In the genomic region with DNA sequence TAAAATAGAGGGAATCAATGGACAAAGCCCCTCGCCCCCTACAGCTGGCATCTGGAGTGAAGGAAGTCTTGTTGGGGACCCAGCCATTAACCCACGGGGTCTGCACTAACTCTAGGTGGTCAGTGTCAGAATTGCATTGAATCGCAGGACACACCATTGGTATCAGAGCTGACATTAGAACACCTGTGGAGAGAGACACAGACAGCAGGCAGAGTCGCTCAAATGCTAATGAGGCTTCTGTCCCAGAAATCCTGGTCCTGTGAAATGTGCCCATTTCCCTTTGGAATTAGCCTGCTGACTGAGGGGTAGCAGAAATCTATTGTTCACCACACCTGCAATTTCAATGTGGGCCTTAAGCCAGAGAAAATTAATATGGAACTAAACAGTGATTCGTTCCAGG, we compare ENCODE assay signal across 26 cellular contexts. TPM values are rescaled to one million over a fixed set of nuclear protein-coding genes. Genes with fewer than 3 reads are reported as not detected.
"Had no signal": no experiment of that assay in that cellular context is flagged by ENCODE, and none has a peak within 500 bp of the region (broad histone marks: within the 10 kb centered on the region; RNA-seq: fewer than 3 reads in every experiment).

No MANE protein-coding gene starts in this region.

- H3K4me3 ChIP-seq: breast epithelium, K562, PC-9 had no signal

- H3K4me2 ChIP-seq: PC-9 had no signal

- H3K9me3 Mint-ChIP-seq: activated naive CD4-positive, alpha-beta T cell treated with anti-CD3 and anti-CD28 coated beads, Interleukin-2, amount 50 U/mL, for 24 hours; activated T-cell treated with anti-CD3 and anti-CD28 coated beads, Interleukin-2, amount 50 U/mL, for 24 hours had no signal

- ATAC-seq: activated CD8-positive, alpha-beta memory T cell treated with anti-CD3 and anti-CD28 coated beads, Interleukin-2, amount 10 ng/mL, durations not matched to agents 7 days and 5 days; K562; WTC11 had no signal

- H3K4me1 ChIP-seq: breast epithelium had no signal

- H3K27me3 ChIP-seq: breast epithelium had no signal

- H3K27ac Mint-ChIP-seq: activated CD8-positive, alpha-beta memory T cell treated with anti-CD3 and anti-CD28 coated beads, Interleukin-2, amount 10 ng/mL, durations not matched to agents 7 days and 5 days; activated naive CD4-positive, alpha-beta T cell treated with anti-CD3 and anti-CD28 coated beads, Interleukin-2, amount 50 U/mL, for 24 hours; activated T-cell treated with anti-CD3 and anti-CD28 coated beads, Interleukin-2, amount 50 U/mL, for 24 hours; activated T-helper 1 cell treated with anti-CD3 and anti-CD28 coated beads, Interleukin-12 subunit alpha, Interleukin-12 subunit beta, Interleukin-2, Interleukin-4 antibody, amounts not matched to agents 30 ng/mL and 10 ng/mL and 1 ng/mL, durations not matched to agents 14 hours and 24 hours and 36 hours; T-helper 1 cell treated with Interleukin-12 subunit alpha and Interleukin-12 subunit beta and Interleukin-4 antibody, amounts not matched to agents 30 μg/mL and 1 μg/mL, for 36 hours; WTC11 had no signal

- H3K36me3 Mint-ChIP-seq: activated CD8-positive, alpha-beta memory T cell treated with anti-CD3 and anti-CD28 coated beads, Interleukin-2, amount 10 ng/mL, durations not matched to agents 7 days and 5 days; activated naive CD4-positive, alpha-beta T cell treated with anti-CD3 and anti-CD28 coated beads, Interleukin-2, amount 50 U/mL, for 24 hours had no signal

- H3K36me3 ChIP-seq: breast epithelium had no signal

- H2AFZ ChIP-seq: PC-9 had no signal

- H3K27me3 Mint-ChIP-seq: activated CD8-positive, alpha-beta memory T cell treated with anti-CD3 and anti-CD28 coated beads, Interleukin-2, amount 10 ng/mL, durations not matched to agents 7 days and 5 days; activated T-cell treated with anti-CD3 and anti-CD28 coated beads, Interleukin-2, amount 50 U/mL, for 24 hours had no signal

- H3K27ac ChIP-seq: breast epithelium, PC-9 had no signal

- H3K4me3 Mint-ChIP-seq: activated CD8-positive, alpha-beta memory T cell treated with anti-CD3 and anti-CD28 coated beads, Interleukin-2, amount 10 ng/mL, durations not matched to agents 7 days and 5 days; activated naive CD4-positive, alpha-beta T cell treated with anti-CD3 and anti-CD28 coated beads, Interleukin-2, amount 50 U/mL, for 24 hours; activated T-cell treated with anti-CD3 and anti-CD28 coated beads, Interleukin-2, amount 50 U/mL, for 24 hours; activated T-helper 1 cell treated with anti-CD3 and anti-CD28 coated beads, Interleukin-12 subunit alpha, Interleukin-12 subunit beta, Interleukin-2, Interleukin-4 antibody, amounts not matched to agents 30 ng/mL and 10 ng/mL and 1 ng/mL, durations not matched to agents 14 hours and 24 hours and 36 hours; T-helper 1 cell treated with Interleukin-12 subunit alpha and Interleukin-12 subunit beta and Interleukin-4 antibody, amounts not matched to agents 30 μg/mL and 1 μg/mL, for 36 hours; WTC11 had no signal

- DNase-seq: activated CD4-positive, alpha-beta T cell treated with anti-CD3 and anti-CD28 coated beads for 48 hours; activated CD4-positive, alpha-beta T cell treated with anti-CD3 and anti-CD28 coated beads, Interleukin-2, amount 50 U/mL, for 4 hours; activated CD4-positive, CD25-positive, alpha-beta regulatory T cell treated with anti-CD3 and anti-CD28 coated beads, Interleukin-2, amount 50 U/mL, for 72 hours; activated CD8-positive, alpha-beta memory T cell treated with anti-CD3 and anti-CD28 coated beads, Interleukin-2, amount 10 ng/mL, durations not matched to agents 7 days and 5 days; activated effector memory CD4-positive, alpha-beta T cell treated with Interleukin-2 at 50 U/mL for 16 hours; activated naive CD4-positive, alpha-beta T cell; activated T-cell treated with anti-CD3 and anti-CD28 coated beads, Interleukin-2, amount 50 U/mL, for 24 hours; aorta; caudate nucleus; Karpas-422; MM.1S; NCI-H1105; NCI-H1436; NCI-H1694 treated with DMSO at 0.1 percent for 48 hours; NCI-H2227 treated with DMSO at 0.1 percent for 48 hours; NCI-H446 treated with DMSO at 0.1 percent for 48 hours; NCI-H524 treated with DMSO at 0.1 percent for 48 hours; NCI-H82; PC-9; SHP77 treated with DMSO at 0.1 percent for 48 hours had no signal

- H3K4me1 Mint-ChIP-seq: activated CD8-positive, alpha-beta memory T cell treated with anti-CD3 and anti-CD28 coated beads, Interleukin-2, amount 10 ng/mL, durations not matched to agents 7 days and 5 days; activated naive CD4-positive, alpha-beta T cell treated with anti-CD3 and anti-CD28 coated beads, Interleukin-2, amount 50 U/mL, for 24 hours had no signal

RNA-seq across cellular contexts. Expression of a gene that starts 33.0 kb away (rescaled TPM):
- total RNA-seq: activated CD8-positive, alpha-beta memory T cell treated with anti-CD3 and anti-CD28 coated beads, Interleukin-2, amount 10 ng/mL, durations not matched to agents 7 days and 5 days; activated T-helper 1 cell treated with anti-CD3 and anti-CD28 coated beads, Interleukin-12 subunit alpha, Interleukin-12 subunit beta, Interleukin-2, Interleukin-4 antibody, amounts not matched to agents 30 ng/mL and 10 ng/mL and 1 ng/mL, durations not matched to agents 14 hours and 24 hours and 36 hours; aorta; breast epithelium; K562; PC-9 had no signal
- polyA plus RNA-seq: aorta, K562 had no signal
